30 cellular contexts compared by ENCODE assay signal in genomic region chr6:75041381-75041780, GRCh38.
"Had no signal": no experiment of that assay in that cellular context is flagged by ENCODE, and none has a peak within 500 bp of the region (broad histone marks: within the 10 kb centered on the region; RNA-seq: fewer than 3 reads in every experiment).

No MANE protein-coding gene starts in this region.

- H3K27ac Mint-ChIP-seq: naive B cell; natural killer cell treated with Interleukin-12 subunit alpha and Interleukin-12 subunit beta and Interleukin-15 and Interleukin-18, amount 100 ng/mL, for 72 hours; neural progenitor cell; progenitor cell of endocrine pancreas; stimulated activated memory B cell treated with anti-CD40 and anti-IgM and Interleukin-4, amounts not matched to agents 10 μg/mL and 1 μg/mL and 100 μg/mL, for 72 hours; stimulated activated naive CD8-positive, alpha-beta T cell treated with anti-CD3 and anti-CD28 coated beads, Interleukin-15, amount 100 ng/mL, for 72 hours; type B pancreatic cell had no signal

- H3K36me3 ChIP-seq: neural progenitor cell, ovary, right lobe of liver, suprapubic skin, tibial artery, transverse colon, upper lobe of right lung, uterus had no signal

- H3K4me2 ChIP-seq: neural progenitor cell, smooth muscle cell had no signal

- DNase-seq: naive B cell; naive thymus-derived CD8-positive, alpha-beta T cell; occipital lobe; ovary; posterior cingulate gyrus; psoas muscle; right cardiac atrium; right lobe of liver; stimulated activated CD4-positive, alpha-beta T cell treated with anti-CD3 and anti-CD28 coated beads, Interleukin-15, amount 100 ng/mL, for 24 hours; stimulated activated CD4-positive, alpha-beta T cell treated with anti-CD3 and anti-CD28 coated beads, Interleukin-2, amount 100 ng/mL, for 24 hours; stimulated activated CD4-positive, alpha-beta T cell treated with anti-CD3 and anti-CD28 coated beads, Interleukin-2, amount 100 ng/mL, for 48 hours; stimulated activated CD4-positive, alpha-beta T cell treated with anti-CD3 and anti-CD28 coated beads, Interleukin-4, amount 100 ng/mL, for 24 hours; stimulated activated naive CD4-positive, alpha-beta T cell; stimulated activated naive CD8-positive, alpha-beta T cell treated with anti-CD3 and anti-CD28 coated beads, Interleukin-15, amount 100 ng/mL, for 72 hours; stimulated activated naive CD8-positive, alpha-beta T cell treated with anti-CD3 and anti-CD28 coated beads, Interleukin-15, Interleukin-2, amounts not matched to agents 100 U/mL and 50 U/mL, for 24 hours; substantia nigra; testis; tibial artery; transverse colon; upper lobe of right lung; uterus had no signal

- H2AFZ ChIP-seq: neural progenitor cell, parathyroid adenoma had no signal

- H3K4me3 Mint-ChIP-seq: naive B cell; naive thymus-derived CD8-positive, alpha-beta T cell; natural killer cell treated with Interleukin-12 subunit alpha and Interleukin-12 subunit beta and Interleukin-15 and Interleukin-18, amount 100 ng/mL, for 72 hours; neural progenitor cell; stimulated activated memory B cell treated with anti-CD40 and anti-IgM and Interleukin-4, amounts not matched to agents 10 μg/mL and 1 μg/mL and 100 μg/mL, for 72 hours; stimulated activated naive CD8-positive, alpha-beta T cell treated with anti-CD3 and anti-CD28 coated beads, Interleukin-15, amount 100 ng/mL, for 72 hours; type B pancreatic cell had no signal

- H3K4me3 ChIP-seq: neural progenitor cell, ovary, psoas muscle, right lobe of liver, skin epidermis, smooth muscle cell, suprapubic skin, testis, tibial artery, transverse colon, upper lobe of right lung, uterus had no signal

- ATAC-seq: naive thymus-derived CD8-positive, alpha-beta T cell; natural killer cell treated with Interleukin-12 subunit alpha and Interleukin-12 subunit beta and Interleukin-15 and Interleukin-18, amount 100 ng/mL, for 72 hours; psoas muscle; right cardiac atrium; right lobe of liver; stimulated activated memory B cell treated with anti-CD40 and anti-IgM and Interleukin-4, amounts not matched to agents 10 μg/mL and 1 μg/mL and 100 μg/mL, for 72 hours; stimulated activated naive CD8-positive, alpha-beta T cell treated with anti-CD3 and anti-CD28 coated beads, Interleukin-15, amount 100 ng/mL, for 72 hours; stimulated activated naive CD8-positive, alpha-beta T cell treated with anti-CD3 and anti-CD28 coated beads, Interleukin-15, Interleukin-2, amounts not matched to agents 100 U/mL and 50 U/mL, for 24 hours; upper lobe of right lung had no signal

- H3K4me1 Mint-ChIP-seq: naive B cell; naive thymus-derived CD8-positive, alpha-beta T cell; neural progenitor cell; stimulated activated memory B cell treated with anti-CD40 and anti-IgM and Interleukin-4, amounts not matched to agents 10 μg/mL and 1 μg/mL and 100 μg/mL, for 72 hours; stimulated activated naive CD8-positive, alpha-beta T cell treated with anti-CD3 and anti-CD28 coated beads, Interleukin-15, amount 100 ng/mL, for 72 hours had no signal

- H3K27me3 ChIP-seq: neural progenitor cell, ovary, right lobe of liver, suprapubic skin, testis, tibial artery, transverse colon, upper lobe of right lung, uterus had no signal

- H3K27me3 Mint-ChIP-seq: naive B cell; naive thymus-derived CD8-positive, alpha-beta T cell; natural killer cell treated with Interleukin-12 subunit alpha and Interleukin-12 subunit beta and Interleukin-15 and Interleukin-18, amount 100 ng/mL, for 72 hours; progenitor cell of endocrine pancreas; stimulated activated memory B cell treated with anti-CD40 and anti-IgM and Interleukin-4, amounts not matched to agents 10 μg/mL and 1 μg/mL and 100 μg/mL, for 72 hours; stimulated activated naive CD8-positive, alpha-beta T cell treated with anti-CD3 and anti-CD28 coated beads, Interleukin-15, amount 100 ng/mL, for 72 hours; type B pancreatic cell had no signal

- H3K27ac ChIP-seq: neural progenitor cell, ovary, parathyroid adenoma, psoas muscle, right lobe of liver, skin epidermis, suprapubic skin, testis, tibial artery, transverse colon, upper lobe of right lung, uterus had no signal

- H3K4me1 ChIP-seq: neural progenitor cell, parathyroid adenoma, psoas muscle, right lobe of liver, suprapubic skin, testis, tibial artery, transverse colon, upper lobe of right lung, uterus had no signal

- H3K36me3 Mint-ChIP-seq: neural progenitor cell; stimulated activated memory B cell treated with anti-CD40 and anti-IgM and Interleukin-4, amounts not matched to agents 10 μg/mL and 1 μg/mL and 100 μg/mL, for 72 hours; type B pancreatic cell had no signal

- H3K79me2 ChIP-seq: parathyroid adenoma had no signal
